ENCODE assay signal across 8 cellular contexts in the genomic region with DNA sequence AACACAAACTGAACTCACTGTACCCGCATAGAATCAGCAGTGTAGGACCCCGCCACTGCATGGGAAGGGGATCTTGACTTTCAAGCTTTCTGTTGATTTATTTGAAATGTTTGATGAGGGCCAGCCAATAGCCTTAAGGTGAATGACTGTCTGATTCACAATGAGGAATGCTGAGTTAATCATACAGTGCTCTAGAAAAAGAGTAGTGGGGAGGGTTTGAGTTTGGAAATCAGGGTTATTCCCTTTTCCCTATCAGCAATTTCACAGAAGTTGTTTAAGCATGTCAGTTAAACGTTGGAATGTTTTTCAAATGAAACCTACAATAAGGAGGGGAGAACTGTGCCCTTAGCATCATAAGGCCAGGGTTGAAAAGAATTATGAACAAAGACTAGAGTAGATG.
"Had no signal": no experiment of that assay in that cellular context is flagged by ENCODE, and none has a peak within 500 bp of the region (broad histone marks: within the 10 kb centered on the region; RNA-seq: fewer than 3 reads in every experiment).

No MANE protein-coding gene starts in this region.

- H2AFZ ChIP-seq: GM23338 had no signal

- ATAC-seq: GM23338, HCT116, HepG2 had no signal

- H3K4me3 Mint-ChIP-seq: GM23338, HFFc6 had no signal

- H3K9me3 Mint-ChIP-seq: IgD-negative memory B cell had no signal

- H3K4me1 ChIP-seq: HAP-1 had no signal

- DNase-seq: H7, HFFc6 had no signal

- H3K36me3 Mint-ChIP-seq: IgD-negative memory B cell had no signal

- FAIRE-seq: HepG2 had no signal

- H3K9me3 ChIP-seq: HAP-1 had no signal

- H3K4me1 Mint-ChIP-seq: GM23338, IgD-negative memory B cell had no signal

- H3K4me3 ChIP-seq: GM23338, HAP-1 had no signal

- H3K27ac ChIP-seq: HL-60 had no signal

- H3K4me2 ChIP-seq: GM23338 had no signal

- H3K36me3 ChIP-seq: HAP-1 had no signal

- H3K27ac Mint-ChIP-seq: GM23338, HFFc6, IgD-negative memory B cell had no signal
